ENCODE assay signal across 35 cellular contexts in genomic region chr4:126086041-126086440, GRCh38.
"Had no signal": no experiment of that assay in that cellular context is flagged by ENCODE, and none has a peak within 500 bp of the region (broad histone marks: within the 10 kb centered on the region; RNA-seq: fewer than 3 reads in every experiment).

No MANE protein-coding gene starts in this region.

- DNase-seq: Karpas-422, Kasumi-1, MG63, MM.1S, MV-4-11, NCI-H1048, NCI-H1092, NCI-H1092 treated with DMSO at 0.1 percent for 48 hours, NCI-H1105, NCI-H1105 treated with DMSO at 0.1 percent for 48 hours, NCI-H1417, NCI-H1417 treated with DMSO at 0.1 percent for 48 hours, NCI-H1436, NCI-H1436 treated with DMSO at 0.1 percent for 48 hours, NCI-H146, NCI-H1694, NCI-H1694 treated with DMSO at 0.1 percent for 48 hours, NCI-H187, NCI-H187 treated with DMSO at 0.1 percent for 48 hours, NCI-H1930, NCI-H2029, NCI-H2029 treated with DMSO at 0.1 percent for 48 hours, NCI-H2081, NCI-H2081 treated with DMSO at 0.1 percent for 48 hours, NCI-H2107, NCI-H2171, NCI-H2171 treated with DMSO at 0.1 percent for 48 hours, NCI-H2227 treated with DMSO at 0.1 percent for 48 hours, NCI-H226, NCI-H345, NCI-H446, NCI-H446 treated with DMSO at 0.1 percent for 48 hours, NCI-H510A, NCI-H510A treated with DMSO at 0.1 percent for 48 hours, NCI-H524 had no signal

- H3K27me3 ChIP-seq: MG63 had no signal

- H3K9me3 ChIP-seq: MG63 had no signal

- H3K4me3 ChIP-seq: MG63 had no signal

- H3K36me3 ChIP-seq: MG63 had no signal
